In the genomic region with DNA sequence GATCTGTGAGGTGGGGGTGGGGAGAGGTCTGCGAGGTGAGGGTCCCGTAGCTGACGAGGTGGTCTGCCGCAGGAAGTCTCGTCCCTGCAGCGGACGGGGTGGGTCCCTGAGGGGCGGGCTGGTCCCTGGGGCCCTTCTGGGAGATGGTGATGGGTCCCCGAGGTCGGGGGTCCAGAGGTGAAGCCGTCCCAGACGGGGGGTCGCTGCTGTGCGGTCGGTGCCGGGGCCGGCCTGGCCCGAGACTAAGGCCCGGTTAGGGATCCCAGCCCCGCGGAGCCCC, we compare ENCODE assay signal across 8 cellular contexts. TPM values are rescaled to one million over a fixed set of nuclear protein-coding genes. Genes with fewer than 3 reads are reported as not detected.
DNase-seq lines count a peak whose midpoint lies in the region; ATAC-seq, FAIRE-seq and TF ChIP-seq lines count a peak whose summit lies in the region.

No MANE protein-coding gene starts in this region.

- no peaks in the 10 kb centered on the region for H3K9me3 ChIP-seq in heart right ventricle
- H3K9me3 ChIP-seq in HepG2 (ENCODE audit: low read length): no peaks in the 10 kb centered on the region
- no peaks in the 10 kb centered on the region for H3K9me3 ChIP-seq in transverse colon

- DNase-seq in heart right ventricle (peak in 1 of 2 donors; percentile 18), cardiac septum (ENCODE audit: low spot score) (no peak), HepG2 (ENCODE audit: low spot score) (no peak), transverse colon (no peak)
- DNase-seq in activated naive CD8-positive, alpha-beta T cell treated with anti-CD3 and anti-CD28 coated beads, Interleukin-2, amount 10 ng/mL, durations not matched to agents 7 days and 5 days: no peak
- no peak for DNase-seq in stimulated activated CD4-positive, alpha-beta T cell treated with anti-CD3 and anti-CD28 coated beads, Interleukin-4, amount 100 ng/mL, for 24 hours

- H3K79me2 ChIP-seq in HepG2 (ENCODE audit: insufficient read depth, low read length): peaks cover 40% of the 10 kb centered on the region

- POLR2A ChIA-PET in activated naive CD8-positive, alpha-beta T cell treated with anti-CD3 and anti-CD28 coated beads, Interleukin-2, amount 10 ng/mL, durations not matched to agents 7 days and 5 days (lab: Charles Lee): interaction anchor here (1.0 to 9.9 kb wide), 10 partner anchors 11 to 72 kb away, joined by 3 to 202 read pairs (median 26); partner anchors contain the start of genes RNU4-1, RNU4-2 and RPLP0
- POLR2A ChIA-PET in HepG2 (lab: Yijun Ruan, JAX): interaction anchor here (0.7 to 13.4 kb wide), 11 partner anchors 8 to 715 kb away, joined by 3 to 265 read pairs (median 4); partner anchors contain the start of genes RNU4-1, RNU4-2, RPLP0 and SIRT4

- H3K4me3 ChIP-seq in heart right ventricle (peak overlapping the region; percentile 84 to 99 (median 94)), HepG2 (replicated peaks in 1 of 3; ENCODE audit: insufficient read depth in 1 of 3, low read depth in 2 of 3, low read length in 3 of 3) (peak overlapping the region; percentile 76 to 97 (median 88)), transverse colon (peak overlapping the region; percentile 95 to 99 (median 96))

- H2AFZ ChIP-seq in HepG2 (ENCODE audit: low read length): no peak overlapping the region

- H3K4me3 Mint-ChIP-seq in activated naive CD8-positive, alpha-beta T cell treated with anti-CD3 and anti-CD28 coated beads, Interleukin-2, amount 10 ng/mL, durations not matched to agents 7 days and 5 days: peak overlapping the region; percentile 91

- peaks cover 0 to 4% (median 0%) of the 10 kb centered on the region in 9 donors for H3K36me3 ChIP-seq in heart right ventricle
- H3K36me3 ChIP-seq in HepG2 (replicated peaks in 1 of 2; ENCODE audit: control insufficient read depth in 1 of 2, insufficient read depth in 2 of 2, low read length in 2 of 2): no peaks in the 10 kb centered on the region; a peak in 2 of 5 replicates
- no peaks in the 10 kb centered on the region for H3K36me3 ChIP-seq in transverse colon

- ATAC-seq in heart right ventricle (peak in 2 of 8 donors; percentile 0 to 13), HepG2 (no peak), GM21528 (IDR thresholded peaks at IDR 0.05; ENCODE audit: low FRiP score, unreplicated experiment) (no peak), HG03280 (IDR thresholded peaks at IDR 0.05; ENCODE audit: unreplicated experiment) (no peak)
- ATAC-seq in activated naive CD8-positive, alpha-beta T cell treated with anti-CD3 and anti-CD28 coated beads, Interleukin-2, amount 10 ng/mL, durations not matched to agents 7 days and 5 days (ENCODE audit: low read depth): no peak

- no peaks in the 10 kb centered on the region for H3K27me3 Mint-ChIP-seq in activated naive CD8-positive, alpha-beta T cell treated with anti-CD3 and anti-CD28 coated beads, Interleukin-2, amount 10 ng/mL, durations not matched to agents 7 days and 5 days

- peaks cover 18% of the 10 kb centered on the region for H3K36me3 Mint-ChIP-seq in activated naive CD8-positive, alpha-beta T cell treated with anti-CD3 and anti-CD28 coated beads, Interleukin-2, amount 10 ng/mL, durations not matched to agents 7 days and 5 days

- peak overlapping the region; percentile 84 for H3K9ac ChIP-seq in HepG2 (ENCODE audit: insufficient read depth, low read depth, low read length)

- TF ChIP-seq RAD21 in HepG2 (CRISPR knock-in tag; IDR thresholded peaks at IDR 0.05): no peak

- no peaks in the 10 kb centered on the region for H3K9me3 Mint-ChIP-seq in activated naive CD8-positive, alpha-beta T cell treated with anti-CD3 and anti-CD28 coated beads, Interleukin-2, amount 10 ng/mL, durations not matched to agents 7 days and 5 days

- in situ Hi-C loops in HepG2 (cut with HindIII; ENCODE audit: extremely low pct_ligation_motif_present, low pct_unique_long_range_greater_than_20kb): loop anchor here (5.0 to 10.0 kb wide), 2 partner anchors 33 to 50 kb away; no protein-coding TSS in a partner anchor
- in situ Hi-C loops in transverse colon (cut with MboI; ENCODE audit: low pct_ligation_motif_present in 1 of 4, low pct_unique_long_range_greater_than_20kb in 1 of 4, low sequenced_read_pairs in 3 of 4): loop anchor here in 1 of 4 donors (5.0 kb wide), 1 partner anchor 33 kb away; no protein-coding TSS in a partner anchor

- intact Hi-C loops in heart right ventricle (cut with DNase I) (loop anchor here in 8 of 10 donors (1.0 to 2.0 kb wide), 6 partner anchors 36 to 64 kb away; partner anchors contain the start of gene RPLP0 (in 2 of the 8)), cardiac septum (cut with DNase I) (loop anchor here (1.0 to 10.0 kb wide), 2 partner anchors 37 to 150 kb away; partner anchors contain the start of gene RAB35), HepG2 (cut with micrococcal nuclease; ENCODE audit: unreplicated experiment) (loop anchor here (1.0 kb wide), 1 partner anchor 37 kb away; no protein-coding TSS in a partner anchor), transverse colon (cut with DNase I; ENCODE audit: low total_unique reads) (loop anchor here (2.0 kb wide), 1 partner anchor 36 kb away; no protein-coding TSS in a partner anchor)

- no TSS peak for BruUV-seq in HepG2 (replicated peaks; lab: Mats Ljungman, UMichigan)

- no peak for TF ChIP-seq CTCF in heart right ventricle (IDR thresholded peaks at IDR 0.05)
- no peak for TF ChIP-seq CTCF in HepG2 (CRISPR knock-in tag; IDR thresholded peaks at IDR 0.05)
- TF ChIP-seq CTCF in transverse colon (IDR thresholded peaks at IDR 0.05): no peak

- WGBS in heart right ventricle, 2 donors: 0 to 1% methylated on average over 17 to 21 of the region's 21 CpGs
- 0% methylated on average over 1 of the region's 21 CpGs for WGBS in HepG2 (ENCODE audit: low lambda C conversion rate)
- 0 to 2% methylated on average over 3 to 16 of the region's 21 CpGs for WGBS in transverse colon (ENCODE audit: low coverage in 1 of 2), 2 donors

- H3K27ac ChIP-seq in heart right ventricle: peak overlapping the region; percentile 90 to 99 (median 96)
- H3K27ac ChIP-seq in HepG2 (ENCODE audit: extremely low read length, insufficient read depth, low read length): peak overlapping the region; percentile 53
- H3K27ac ChIP-seq in transverse colon: peak overlapping the region; percentile 94 to 98 (median 94)

- peaks cover 3% of the 10 kb centered on the region; the same call in 1 of the 2 replicates for H4K20me1 ChIP-seq in HepG2 (ENCODE audit: insufficient read depth, low read length)

- H3K4me1 ChIP-seq in heart right ventricle (peaks cover 23 to 58% (median 47%) of the 10 kb centered on the region in 9 donors), HepG2 (ENCODE audit: insufficient read depth, low read length) (peaks cover 76% of the 10 kb centered on the region), transverse colon (peaks cover 18 to 68% (median 42%) of the 10 kb centered on the region in 4 donors)

- H3K4me2 ChIP-seq in HepG2 (ENCODE audit: low read depth, low read length): peak overlapping the region; percentile 85

- H3K4me1 Mint-ChIP-seq in activated naive CD8-positive, alpha-beta T cell treated with anti-CD3 and anti-CD28 coated beads, Interleukin-2, amount 10 ng/mL, durations not matched to agents 7 days and 5 days: peaks cover 40% of the 10 kb centered on the region

- H3K27me3 ChIP-seq in heart right ventricle: no peaks in the 10 kb centered on the region
- H3K27me3 ChIP-seq in HepG2 (ENCODE audit: control insufficient read depth in 1 of 2, insufficient read depth in 2 of 2, low read length in 2 of 2): no peaks in the 10 kb centered on the region
- no peaks in the 10 kb centered on the region for H3K27me3 ChIP-seq in transverse colon

- peak overlapping the region; percentile 79 for H3K27ac Mint-ChIP-seq in activated naive CD8-positive, alpha-beta T cell treated with anti-CD3 and anti-CD28 coated beads, Interleukin-2, amount 10 ng/mL, durations not matched to agents 7 days and 5 days

- TF ChIP-seq POLR2A in HepG2 (IDR thresholded peaks at IDR 0.05; ENCODE audit: insufficient read depth in 1 of 2, low read depth in 2 of 2, low read length in 2 of 2) (no peak), transverse colon (IDR thresholded peaks at IDR 0.05) (no peak)

- CTCF ChIA-PET in HepG2 (lab: Yijun Ruan, JAX; ENCODE audit: low intra/inter-chr PET ratio, low total read pairs): interaction anchor here (1.9 to 4.0 kb wide), 2 partner anchors 30 to 36 kb away, joined by 20 to 51 read pairs; no protein-coding TSS in a partner anchor

- no peak for FAIRE-seq in HepG2 (lab: Jason Lieb, UNC)

- no peak for TF ChIP-seq EP300 in HepG2 (IDR thresholded peaks at IDR 0.05; ENCODE audit: low read depth in 2 of 2, low read length in 2 of 2)
- no peak for TF ChIP-seq EP300 in HepG2 (CRISPR knock-in tag; IDR thresholded peaks at IDR 0.05; ENCODE audit: borderline replicate concordance)
- no peak for TF ChIP-seq EP300 in transverse colon (IDR thresholded peaks at IDR 0.05; ENCODE audit: low read depth)

RNA-seq across cellular contexts. Expression of gene PXN, which starts 0.4 kb away (rescaled TPM):
- total RNA-seq in heart right ventricle (10 to 100 TPM; 52.0 to 83.7 (median 63.3) TPM), cardiac septum (73.8 TPM), HepG2 (2016; rRNA removed; fragmentation: Illumina TruSeq; extraction: Trizol) (13.6 and 14.2 TPM in 2 replicates), transverse colon (100 to 1,000 TPM; 101 to 328 (median 198) TPM)
- polyA plus RNA-seq in heart right ventricle (100 to 1,000 TPM in 1 of 2 donors, 10 to 100 TPM in 1; 41.2 to 123 TPM), HepG2 (2011; rRNA removed) (13.9 and 14.2 TPM in 2 replicates)
- total RNA-seq in activated naive CD8-positive, alpha-beta T cell treated with anti-CD3 and anti-CD28 coated beads, Interleukin-2, amount 10 ng/mL, durations not matched to agents 7 days and 5 days: 10 to 100 TPM; 89.0 to 94.7 TPM
- 2.8 and 2.9 TPM in 2 replicates for total RNA-seq in HepG2 (2016; cell fraction: cytosol; rRNA removed; fragmentation: Illumina TruSeq; extraction: Trizol; ENCODE audit: low read depth)
- total RNA-seq in HepG2 (2016; cell fraction: insoluble cytoplasmic fraction; rRNA removed; fragmentation: Illumina TruSeq; extraction: Trizol): 10.2 and 11.3 TPM in 2 replicates
- 10.5 and 13.4 TPM in 2 replicates for total RNA-seq in HepG2 (2016; cell fraction: membrane; rRNA removed; fragmentation: Illumina TruSeq; extraction: Trizol)
- 10.6 and 14.0 TPM in 2 replicates for total RNA-seq in HepG2 (2016; cell fraction: nucleus; rRNA removed; fragmentation: Illumina TruSeq; extraction: Trizol)
- polyA plus RNA-seq in HepG2 (2011; cell fraction: cytosol; rRNA removed): 5.8 and 6.3 TPM in 2 replicates
- 34.5 and 43.7 TPM in 2 replicates for polyA plus RNA-seq in HepG2 (2011; cell fraction: nucleus; rRNA removed)
- 18.0 and 21.4 TPM in 2 replicates for polyA plus RNA-seq in HepG2 (2012)
- 3.3 and 3.4 TPM in 2 replicates for polyA plus RNA-seq in HepG2 (2016; cell fraction: cytosol; fragmentation: Illumina TruSeq; extraction: Trizol; ENCODE audit: low read depth)
- 20.0 and 28.0 TPM in 2 replicates for polyA plus RNA-seq in HepG2 (2016; cell fraction: insoluble cytoplasmic fraction; fragmentation: Illumina TruSeq; extraction: Trizol; ENCODE audit: low read depth)
- 14.1 and 14.2 TPM in 2 replicates for polyA plus RNA-seq in HepG2 (2016; cell fraction: membrane; fragmentation: Illumina TruSeq; extraction: Trizol; ENCODE audit: low read depth)
- polyA plus RNA-seq in HepG2 (2016; cell fraction: nucleus; fragmentation: Illumina TruSeq; extraction: Trizol; ENCODE audit: insufficient read depth, low read depth): 43.9 and 49.3 TPM in 2 replicates
- polyA minus RNA-seq in HepG2 (2011; rRNA and poly(A)+ RNA removed; ENCODE audit: low replicate concordance): 26.4 and 40.4 TPM in 2 replicates
- polyA minus RNA-seq in HepG2 (2011; cell fraction: cytosol; rRNA and poly(A)+ RNA removed): 6.4 and 8.2 TPM in 2 replicates
- polyA minus RNA-seq in HepG2 (2011; cell fraction: nucleus; rRNA and poly(A)+ RNA removed): 10.3 and 10.7 TPM in 2 replicates

RNA-seq across cellular contexts. Expression of gene RNU4-2, which starts 26.6 kb away (rescaled TPM):
- total RNA-seq in heart right ventricle (over 10,000 TPM in 7 of 10 donors, 1,000 to 10,000 TPM in 3; 5,348 to 18,425 (median 10,263) TPM), cardiac septum (27,323 TPM), HepG2 (2016; rRNA removed; fragmentation: Illumina TruSeq; extraction: Trizol) (1,104 and 11,327 TPM in 2 replicates), transverse colon (under 1 TPM; under 0.01 TPM)
- polyA plus RNA-seq in heart right ventricle (not detected), HepG2 (2011; rRNA removed) (under 0.01 TPM in 2 replicates)
- 1,000 to 10,000 TPM; 4,069 to 4,265 TPM for total RNA-seq in activated naive CD8-positive, alpha-beta T cell treated with anti-CD3 and anti-CD28 coated beads, Interleukin-2, amount 10 ng/mL, durations not matched to agents 7 days and 5 days
- total RNA-seq in HepG2 (2016; cell fraction: cytosol; rRNA removed; fragmentation: Illumina TruSeq; extraction: Trizol; ENCODE audit: low read depth): 75,622 and 87,357 TPM in 2 replicates
- 1,281 and 10,696 TPM in 2 replicates for total RNA-seq in HepG2 (2016; cell fraction: insoluble cytoplasmic fraction; rRNA removed; fragmentation: Illumina TruSeq; extraction: Trizol)
- total RNA-seq in HepG2 (2016; cell fraction: membrane; rRNA removed; fragmentation: Illumina TruSeq; extraction: Trizol): 7,098 and 8,950 TPM in 2 replicates
- 36,023 and 40,311 TPM in 2 replicates for total RNA-seq in HepG2 (2016; cell fraction: nucleus; rRNA removed; fragmentation: Illumina TruSeq; extraction: Trizol)
- polyA plus RNA-seq in HepG2 (2011; cell fraction: cytosol; rRNA removed): under 0.01 TPM in 2 replicates
- under 0.01 TPM in 2 replicates for polyA plus RNA-seq in HepG2 (2011; cell fraction: nucleus; rRNA removed)
- 161 and 363 TPM in 2 replicates for polyA plus RNA-seq in HepG2 (2012)
- polyA plus RNA-seq in HepG2 (2016; cell fraction: cytosol; fragmentation: Illumina TruSeq; extraction: Trizol; ENCODE audit: low read depth): 126 TPM in 1 of 2 replicates, not detected in the other
- polyA plus RNA-seq in HepG2 (2016; cell fraction: insoluble cytoplasmic fraction; fragmentation: Illumina TruSeq; extraction: Trizol; ENCODE audit: low read depth): not detected in 2 replicates
- not detected in 2 replicates for polyA plus RNA-seq in HepG2 (2016; cell fraction: membrane; fragmentation: Illumina TruSeq; extraction: Trizol; ENCODE audit: low read depth)
- 46.8 TPM in 1 of 2 replicates, not detected in the other for polyA plus RNA-seq in HepG2 (2016; cell fraction: nucleus; fragmentation: Illumina TruSeq; extraction: Trizol; ENCODE audit: insufficient read depth, low read depth)
- under 0.01 TPM in 2 replicates for polyA minus RNA-seq in HepG2 (2011; rRNA and poly(A)+ RNA removed; ENCODE audit: low replicate concordance)
- polyA minus RNA-seq in HepG2 (2011; cell fraction: cytosol; rRNA and poly(A)+ RNA removed): 35,022 and 47,630 TPM in 2 replicates
- polyA minus RNA-seq in HepG2 (2011; cell fraction: nucleus; rRNA and poly(A)+ RNA removed): under 0.01 TPM in 2 replicates

RNA-seq across cellular contexts. Expression of gene RNU4-1, which starts 27.9 kb away (rescaled TPM):
- total RNA-seq in heart right ventricle (1,000 to 10,000 TPM in 6 of 10 donors, 100 to 1,000 TPM in 4; 426 to 3,423 (median 1,870) TPM), cardiac septum (3,560 TPM), HepG2 (2016; rRNA removed; fragmentation: Illumina TruSeq; extraction: Trizol) (623 and 7,407 TPM in 2 replicates), transverse colon (under 1 TPM in 3 of 4 donors, not detected in 1; under 0.01 TPM)
- polyA plus RNA-seq in heart right ventricle (not detected), HepG2 (2011; rRNA removed) (not detected in 2 replicates)
- 1,000 to 10,000 TPM; 1,307 to 1,401 TPM for total RNA-seq in activated naive CD8-positive, alpha-beta T cell treated with anti-CD3 and anti-CD28 coated beads, Interleukin-2, amount 10 ng/mL, durations not matched to agents 7 days and 5 days
- total RNA-seq in HepG2 (2016; cell fraction: cytosol; rRNA removed; fragmentation: Illumina TruSeq; extraction: Trizol; ENCODE audit: low read depth): 43,967 and 49,615 TPM in 2 replicates
- 747 and 6,785 TPM in 2 replicates for total RNA-seq in HepG2 (2016; cell fraction: insoluble cytoplasmic fraction; rRNA removed; fragmentation: Illumina TruSeq; extraction: Trizol)
- 4,501 and 5,797 TPM in 2 replicates for total RNA-seq in HepG2 (2016; cell fraction: membrane; rRNA removed; fragmentation: Illumina TruSeq; extraction: Trizol)
- total RNA-seq in HepG2 (2016; cell fraction: nucleus; rRNA removed; fragmentation: Illumina TruSeq; extraction: Trizol): 25,631 and 27,214 TPM in 2 replicates
- polyA plus RNA-seq in HepG2 (2011; cell fraction: cytosol; rRNA removed): under 0.01 TPM in 2 replicates
- polyA plus RNA-seq in HepG2 (2011; cell fraction: nucleus; rRNA removed): under 0.01 TPM in 2 replicates
- polyA plus RNA-seq in HepG2 (2012): 161 and 404 TPM in 2 replicates
- 58.8 TPM in 1 of 2 replicates, not detected in the other for polyA plus RNA-seq in HepG2 (2016; cell fraction: cytosol; fragmentation: Illumina TruSeq; extraction: Trizol; ENCODE audit: low read depth)
- not detected in 2 replicates for polyA plus RNA-seq in HepG2 (2016; cell fraction: insoluble cytoplasmic fraction; fragmentation: Illumina TruSeq; extraction: Trizol; ENCODE audit: low read depth)
- not detected in 2 replicates for polyA plus RNA-seq in HepG2 (2016; cell fraction: membrane; fragmentation: Illumina TruSeq; extraction: Trizol; ENCODE audit: low read depth)
- 62.4 TPM in 1 of 2 replicates, not detected in the other for polyA plus RNA-seq in HepG2 (2016; cell fraction: nucleus; fragmentation: Illumina TruSeq; extraction: Trizol; ENCODE audit: insufficient read depth, low read depth)
- under 0.01 TPM in 2 replicates for polyA minus RNA-seq in HepG2 (2011; rRNA and poly(A)+ RNA removed; ENCODE audit: low replicate concordance)
- polyA minus RNA-seq in HepG2 (2011; cell fraction: cytosol; rRNA and poly(A)+ RNA removed): 32,519 and 40,246 TPM in 2 replicates
- polyA minus RNA-seq in HepG2 (2011; cell fraction: nucleus; rRNA and poly(A)+ RNA removed): under 0.01 TPM in 2 replicates

RNA-seq across cellular contexts. Expression of gene SIRT4, which starts 37.0 kb away (rescaled TPM):
- total RNA-seq in heart right ventricle (1 to 10 TPM; 3.7 to 9.0 (median 4.7) TPM), cardiac septum (2.4 TPM), HepG2 (2016; rRNA removed; fragmentation: Illumina TruSeq; extraction: Trizol) (3.4 and 7.0 TPM in 2 replicates), transverse colon (1 to 10 TPM in 1 of 4 donors, under 1 TPM in 1, not detected in 2; 0.95 to 1.9 TPM)
- polyA plus RNA-seq in heart right ventricle (1 to 10 TPM; 2.8 to 6.2 TPM), HepG2 (2011; rRNA removed) (4.8 and 5.8 TPM in 2 replicates)
- 1 to 10 TPM; 1.7 to 2.6 TPM for total RNA-seq in activated naive CD8-positive, alpha-beta T cell treated with anti-CD3 and anti-CD28 coated beads, Interleukin-2, amount 10 ng/mL, durations not matched to agents 7 days and 5 days
- total RNA-seq in HepG2 (2016; cell fraction: cytosol; rRNA removed; fragmentation: Illumina TruSeq; extraction: Trizol; ENCODE audit: low read depth): 1.7 and 1.8 TPM in 2 replicates
- 3.3 and 4.9 TPM in 2 replicates for total RNA-seq in HepG2 (2016; cell fraction: insoluble cytoplasmic fraction; rRNA removed; fragmentation: Illumina TruSeq; extraction: Trizol)
- total RNA-seq in HepG2 (2016; cell fraction: membrane; rRNA removed; fragmentation: Illumina TruSeq; extraction: Trizol): 1.4 and 1.9 TPM in 2 replicates
- 1.8 and 2.1 TPM in 2 replicates for total RNA-seq in HepG2 (2016; cell fraction: nucleus; rRNA removed; fragmentation: Illumina TruSeq; extraction: Trizol)
- polyA plus RNA-seq in HepG2 (2011; cell fraction: cytosol; rRNA removed): 4.1 and 5.0 TPM in 2 replicates
- 2.5 and 3.0 TPM in 2 replicates for polyA plus RNA-seq in HepG2 (2011; cell fraction: nucleus; rRNA removed)
- polyA plus RNA-seq in HepG2 (2012): 4.1 and 6.6 TPM in 2 replicates
- polyA plus RNA-seq in HepG2 (2016; cell fraction: cytosol; fragmentation: Illumina TruSeq; extraction: Trizol; ENCODE audit: low read depth): 0.69 and 0.86 TPM in 2 replicates
- 4.5 and 4.9 TPM in 2 replicates for polyA plus RNA-seq in HepG2 (2016; cell fraction: insoluble cytoplasmic fraction; fragmentation: Illumina TruSeq; extraction: Trizol; ENCODE audit: low read depth)
- 0.82 and 0.95 TPM in 2 replicates for polyA plus RNA-seq in HepG2 (2016; cell fraction: membrane; fragmentation: Illumina TruSeq; extraction: Trizol; ENCODE audit: low read depth)
- polyA plus RNA-seq in HepG2 (2016; cell fraction: nucleus; fragmentation: Illumina TruSeq; extraction: Trizol; ENCODE audit: insufficient read depth, low read depth): 2.4 and 2.7 TPM in 2 replicates
- polyA minus RNA-seq in HepG2 (2011; rRNA and poly(A)+ RNA removed; ENCODE audit: low replicate concordance): 0.91 and 4.7 TPM in 2 replicates
- 0.79 and 1.8 TPM in 2 replicates for polyA minus RNA-seq in HepG2 (2011; cell fraction: cytosol; rRNA and poly(A)+ RNA removed)
- 2.3 and 3.9 TPM in 2 replicates for polyA minus RNA-seq in HepG2 (2011; cell fraction: nucleus; rRNA and poly(A)+ RNA removed)

Comparison
In these comparisons a context has a peak if more than half of its experiments do, and no peak if none do; other contexts are left out.
1. RNA of gene RNU4-2, which starts 26.6 kb away (total RNA-seq): 27,323 TPM in cardiac septum (single experiment), 1,104 to 87,357 TPM in HepG2, 5,348 to 18,425 TPM in heart right ventricle and 4,069 to 4,265 TPM in activated naive CD8-positive, alpha-beta T cell treated with anti-CD3 and anti-CD28 coated beads, Interleukin-2, amount 10 ng/mL, durations not matched to agents 7 days and 5 days; under 0.01 TPM in transverse colon; every median in the first group is over 1,000 times any median in the second.
2. RNA of gene RNU4-1, which starts 27.9 kb away (total RNA-seq): 623 to 49,615 TPM in HepG2, 3,560 TPM in cardiac septum (single experiment), 426 to 3,423 TPM in heart right ventricle and 1,307 to 1,401 TPM in activated naive CD8-positive, alpha-beta T cell treated with anti-CD3 and anti-CD28 coated beads, Interleukin-2, amount 10 ng/mL, durations not matched to agents 7 days and 5 days; under 0.01 TPM in transverse colon; every median in the first group is over 100 times any median in the second.
3. Peak in every context shown above with its lines, with median percentiles within 50 percentile points of each other: H3K27ac ChIP-seq and H3K4me3 ChIP-seq.